1 cellular context compared by ENCODE assay signal in the genomic region with DNA sequence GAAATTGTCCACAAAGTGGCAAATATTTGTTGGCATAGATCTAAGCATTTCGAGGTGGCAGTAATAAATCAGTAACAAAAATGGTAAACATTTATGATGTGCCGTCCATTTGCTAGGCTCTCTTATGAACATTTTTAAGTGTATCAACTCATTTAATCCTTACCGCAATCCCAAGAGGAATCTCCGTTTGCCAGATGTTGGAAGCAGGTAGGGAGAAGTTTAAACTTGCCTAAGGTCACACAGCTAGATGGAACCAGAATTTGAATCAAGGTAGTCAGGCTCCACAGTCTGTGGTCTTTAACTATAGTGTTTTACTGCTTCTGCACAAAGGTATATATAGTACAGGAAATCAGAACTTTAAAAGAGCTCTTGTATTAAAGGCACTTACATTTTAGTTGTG.
TF ChIP-seq lines count a peak whose summit lies in the region.

No MANE protein-coding gene starts in this region.

TF ChIP-seq in IMR-90, 13 proteins besides CTCF, POLR2A, EP300 and RAD21 (continued from another document):
- TF ChIP-seq, protein P1, sequence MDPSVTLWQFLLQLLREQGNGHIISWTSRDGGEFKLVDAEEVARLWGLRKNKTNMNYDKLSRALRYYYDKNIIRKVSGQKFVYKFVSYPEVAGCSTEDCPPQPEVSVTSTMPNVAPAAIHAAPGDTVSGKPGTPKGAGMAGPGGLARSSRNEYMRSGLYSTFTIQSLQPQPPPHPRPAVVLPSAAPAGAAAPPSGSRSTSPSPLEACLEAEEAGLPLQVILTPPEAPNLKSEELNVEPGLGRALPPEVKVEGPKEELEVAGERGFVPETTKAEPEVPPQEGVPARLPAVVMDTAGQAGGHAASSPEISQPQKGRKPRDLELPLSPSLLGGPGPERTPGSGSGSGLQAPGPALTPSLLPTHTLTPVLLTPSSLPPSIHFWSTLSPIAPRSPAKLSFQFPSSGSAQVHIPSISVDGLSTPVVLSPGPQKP (IDR thresholded peaks at IDR 0.05; ENCODE audit: borderline replicate concordance, low read depth, low read length) = no peak
- TF ChIP-seq NFE2L2 (IDR thresholded peaks at IDR 0.05; ENCODE audit: low read depth, low read length) = no peak
- no peak for TF ChIP-seq MAFK (IDR thresholded peaks at IDR 0.05; ENCODE audit: low read depth, low read length)
- no peak for TF ChIP-seq FOS (IDR thresholded peaks at IDR 0.05; ENCODE audit: low read depth, low read length)
